Comparison of ENCODE assay signal across 2 cellular contexts in the genomic region with DNA sequence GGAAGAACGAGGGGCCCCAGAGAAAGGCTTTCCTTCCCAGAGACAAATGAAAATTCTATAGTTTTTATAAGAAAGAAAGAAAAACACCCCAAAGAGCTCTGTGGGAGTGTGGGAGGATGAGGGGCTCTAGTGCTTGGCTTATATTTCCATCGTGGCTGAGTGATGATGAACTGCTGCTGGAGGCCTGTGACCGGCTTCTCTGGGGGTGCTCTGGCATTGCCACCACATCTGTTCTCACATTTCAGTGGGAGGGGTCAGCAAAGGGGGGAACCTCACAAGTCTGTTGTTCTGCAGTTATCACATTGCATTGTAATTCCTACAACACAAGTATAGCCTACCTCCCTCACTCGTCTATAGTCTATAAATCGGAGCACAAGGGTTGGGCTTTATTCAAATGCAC.
TF ChIP-seq lines count a peak whose summit lies in the region.

No MANE protein-coding gene starts in this region.

TF ChIP-seq in GM23338, 12 proteins besides CTCF, POLR2A, EP300 and RAD21:
- TF ChIP-seq ETS1 (IDR thresholded peaks at IDR 0.05) = no peak

TF ChIP-seq in H1, 55 proteins besides CTCF, POLR2A, EP300 and RAD21:
- TF ChIP-seq RFX5 (IDR thresholded peaks at IDR 0.05; ENCODE audit: borderline replicate concordance, low read depth, low read length) = no peak
